15 cellular contexts compared by ENCODE assay signal in the genomic region with DNA sequence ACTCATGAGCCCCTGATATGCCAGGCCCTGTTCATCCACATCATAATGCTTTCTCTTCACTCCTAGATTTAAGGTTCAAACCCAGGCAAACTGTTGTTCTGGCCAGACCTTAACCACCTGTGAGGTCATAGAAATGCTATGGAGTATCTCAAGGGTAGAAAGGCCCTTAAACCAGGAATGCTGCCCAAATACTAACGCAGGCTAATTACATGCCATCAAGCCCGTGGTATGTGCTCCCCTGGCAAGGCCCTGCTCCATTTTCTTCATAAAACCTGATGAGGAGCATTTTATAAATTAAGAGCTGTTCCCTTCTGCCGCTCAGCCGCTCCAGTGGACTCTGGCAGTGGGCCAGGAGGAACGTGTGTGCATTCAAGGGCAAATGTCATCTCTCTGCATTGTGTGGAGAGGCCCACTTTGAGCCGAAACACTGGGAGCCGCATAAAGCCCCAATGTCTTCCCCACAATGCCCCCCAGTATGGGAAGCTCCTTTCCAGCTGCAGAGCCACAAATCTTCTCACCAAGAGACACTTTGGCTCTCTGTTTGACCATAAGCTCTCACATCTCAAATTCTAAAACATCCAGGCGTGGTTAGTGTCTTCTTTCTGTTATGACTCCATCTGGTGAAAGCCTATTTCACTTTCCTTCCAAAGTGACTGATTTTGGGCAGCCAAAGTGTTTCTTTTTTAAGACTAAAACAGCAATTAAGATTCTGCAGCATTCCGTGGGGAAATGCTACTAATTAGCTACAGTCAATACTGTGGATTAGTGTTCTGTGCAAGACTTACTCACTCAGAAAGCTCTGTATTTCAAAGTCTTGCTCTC.
DNase-seq lines count a peak whose midpoint lies in the region; ATAC-seq and TF ChIP-seq lines count a peak whose summit lies in the region.
"Had no signal": no experiment of that assay in that cellular context is flagged by ENCODE, and none has a peak within 500 bp of the region (broad histone marks: within the 10 kb centered on the region; RNA-seq: fewer than 3 reads in every experiment).

No MANE protein-coding gene starts in this region.

- POLR2A ChIA-PET in HEK293T (lab: Yijun Ruan, JAX): no interaction called here

- H3K36me3 Mint-ChIP-seq in nephron progenitor cell (ENCODE audit: low read depth) (peaks cover 25% of the 10 kb centered on the region), osteocyte (ENCODE audit: unreplicated experiment) (no peaks in the 10 kb centered on the region)

- H3K27me3 Mint-ChIP-seq in nephron progenitor cell (ENCODE audit: low read depth, poor library complexity) (no peaks in the 10 kb centered on the region), osteocyte (ENCODE audit: unreplicated experiment) (peaks cover 6% of the 10 kb centered on the region)

- peak; percentile 15 for DNase-seq in AG08395 (ENCODE audit: low spot score)
- DNase-seq in NCI-H2227 (lab: John Stamatoyannopoulos, UW; ENCODE audit: unreplicated experiment): peak; percentile 65
- DNase-seq in fibroblast of peridontal ligament (ENCODE audit: extremely low read depth): peak; percentile 35
- no peak for DNase-seq in nephron progenitor cell
- no peak for DNase-seq in osteocyte (ENCODE audit: extremely low spot score, unreplicated experiment)
- no peak for DNase-seq in HEK293T (ENCODE audit: extremely low spot score)
- DNase-seq: activated T-cell treated with anti-CD3 and anti-CD28 coated beads, Interleukin-2, amount 50 U/mL, for 24 hours; aorta; BE2C; GDM1; NCI-H2107; Peyer's patch had no signal

- H3K4me3 Mint-ChIP-seq in nephron progenitor cell: no peak overlapping the region
- no peak overlapping the region for H3K4me3 Mint-ChIP-seq in osteocyte (ENCODE audit: unreplicated experiment)
- H3K4me3 Mint-ChIP-seq: activated T-cell treated with anti-CD3 and anti-CD28 coated beads, Interleukin-2, amount 50 U/mL, for 24 hours had no signal

- no peak for ATAC-seq in HG03571 (IDR thresholded peaks at IDR 0.05; ENCODE audit: unreplicated experiment)
- ATAC-seq in HG03108 (IDR thresholded peaks at IDR 0.05; ENCODE audit: unreplicated experiment): no peak
- ATAC-seq: pancreas had no signal

- TF ChIP-seq CTCF in nephron progenitor cell (IDR thresholded peaks at IDR 0.05) (no peak), osteocyte (IDR thresholded peaks at IDR 0.05) (no peak)

- H3K27ac Mint-ChIP-seq in nephron progenitor cell: peak overlapping the region; percentile 11
- no peak overlapping the region for H3K27ac Mint-ChIP-seq in osteocyte (ENCODE audit: unreplicated experiment)
- H3K27ac Mint-ChIP-seq: activated T-cell treated with anti-CD3 and anti-CD28 coated beads, Interleukin-2, amount 50 U/mL, for 24 hours had no signal

- CTCF ChIA-PET in HEK293T (lab: Yijun Ruan, JAX): no interaction called here

- peaks cover 27% of the 10 kb centered on the region for H3K9me3 Mint-ChIP-seq in nephron progenitor cell
- H3K9me3 Mint-ChIP-seq in osteocyte (ENCODE audit: unreplicated experiment): peaks cover 1% of the 10 kb centered on the region
- H3K9me3 Mint-ChIP-seq: activated T-cell treated with anti-CD3 and anti-CD28 coated beads, Interleukin-2, amount 50 U/mL, for 24 hours had no signal

- H3K4me1 Mint-ChIP-seq in nephron progenitor cell (peaks cover 43% of the 10 kb centered on the region), osteocyte (ENCODE audit: unreplicated experiment) (peaks cover 5% of the 10 kb centered on the region)

TF ChIP-seq in HEK293T, 16 proteins besides CTCF, POLR2A, EP300 and RAD21:
- TF ChIP-seq L3MBTL2 (conservative IDR thresholded peaks at IDR 0.05) (no peak), ARNT (IDR thresholded peaks at IDR 0.05) (no peak)
- TF ChIP-seq, protein P1, sequence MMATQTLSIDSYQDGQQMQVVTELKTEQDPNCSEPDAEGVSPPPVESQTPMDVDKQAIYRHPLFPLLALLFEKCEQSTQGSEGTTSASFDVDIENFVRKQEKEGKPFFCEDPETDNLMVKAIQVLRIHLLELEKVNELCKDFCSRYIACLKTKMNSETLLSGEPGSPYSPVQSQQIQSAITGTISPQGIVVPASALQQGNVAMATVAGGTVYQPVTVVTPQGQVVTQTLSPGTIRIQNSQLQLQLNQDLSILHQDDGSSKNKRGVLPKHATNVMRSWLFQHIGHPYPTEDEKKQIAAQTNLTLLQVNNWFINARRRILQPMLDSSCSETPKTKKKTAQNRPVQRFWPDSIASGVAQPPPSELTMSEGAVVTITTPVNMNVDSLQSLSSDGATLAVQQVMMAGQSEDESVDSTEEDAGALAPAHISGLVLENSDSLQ (IDR thresholded peaks at IDR 0.05): no peak

Comparison
In these comparisons a context has a peak if more than half of its experiments do, and no peak if none do; other contexts are left out.
1. DNase-seq: peak in AG08395 (single experiment), NCI-H2227 (single experiment) and fibroblast of peridontal ligament (single experiment); none in nephron progenitor cell (single experiment), osteocyte (single experiment) and HEK293T (single experiment).